ENCODE assay signal across 2 cellular contexts in the genomic region with DNA sequence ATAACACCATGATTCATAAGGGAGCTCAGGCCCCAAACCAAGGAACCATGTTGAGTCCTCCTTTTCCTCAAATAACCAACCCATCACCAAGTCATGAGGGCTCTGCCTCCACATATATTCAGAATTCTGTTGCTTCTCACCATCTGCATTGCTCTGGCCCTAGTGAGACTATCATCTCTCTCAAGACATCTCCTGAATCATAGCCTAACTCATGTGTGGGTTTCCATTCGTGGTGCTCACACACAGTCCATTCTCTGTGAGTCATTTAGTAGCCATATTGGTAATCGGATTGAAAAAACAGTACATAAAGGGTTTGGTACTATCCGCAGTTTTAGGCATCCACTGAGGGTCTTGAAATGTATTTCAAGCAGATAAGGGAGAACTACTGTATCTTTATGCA.
TF ChIP-seq lines count a peak whose summit lies in the region.

No MANE protein-coding gene starts in this region.

TF ChIP-seq in IMR-90, 13 proteins besides CTCF, POLR2A, EP300 and RAD21:
- TF ChIP-seq CEBPB (IDR thresholded peaks at IDR 0.05; ENCODE audit: low read depth, low read length) = no peak
- no peak for TF ChIP-seq ELK1 (IDR thresholded peaks at IDR 0.05; ENCODE audit: borderline replicate concordance, low read depth, low read length)
- 0 out of 2 replicates have a peak, but pooled peaks have one; percentile 24 for TF ChIP-seq FOS (IDR thresholded peaks at IDR 0.05; ENCODE audit: low read depth, low read length)
- no peak for TF ChIP-seq MAZ (IDR thresholded peaks at IDR 0.05; ENCODE audit: borderline replicate concordance, low read depth, low read length)
- no peak for TF ChIP-seq RFX5 (IDR thresholded peaks at IDR 0.05; ENCODE audit: low read depth, low read length)

TF ChIP-seq in K562, 482 proteins besides CTCF, POLR2A, EP300 and RAD21:
- TF ChIP-seq EHMT2 (IDR thresholded peaks at IDR 0.05) (peak; percentile 26; the same call in 1 of the 2 replicates), FOSL1 (tag; conservative IDR thresholded peaks at IDR 0.05) (peak; percentile 59; the same call in 1 of the 2 replicates), ZNF592 (IDR thresholded peaks at IDR 0.05) (peak; percentile 24; the same call in 1 of the 2 replicates), DPF2 (IDR thresholded peaks at IDR 0.05) (peak; percentile 36; the same call in 1 of the 2 replicates), SIN3A (IDR thresholded peaks at IDR 0.05; ENCODE audit: borderline replicate concordance in 2 of 2, control insufficient read depth in 1 of 2, low read depth in 2 of 2, low read length in 2 of 2) (no peak), ZNF778 (CRISPR knock-in tag; IDR thresholded peaks at IDR 0.05) (no peak), CBFA2T3 (IDR thresholded peaks at IDR 0.05) (0 out of 2 replicates have a peak, but pooled peaks have one; percentile 5), ARID1B (IDR thresholded peaks at IDR 0.05) (0 out of 2 replicates have a peak, but pooled peaks have one; percentile 20), ATF3 (IDR thresholded peaks at IDR 0.05) (0 out of 2 replicates have a peak, but pooled peaks have one; percentile 14), ATF3 (CRISPR knock-in tag; conservative IDR thresholded peaks at IDR 0.05) (no peak), SOX6 (IDR thresholded peaks at IDR 0.05) (no peak)
- TF ChIP-seq, protein P1, sequence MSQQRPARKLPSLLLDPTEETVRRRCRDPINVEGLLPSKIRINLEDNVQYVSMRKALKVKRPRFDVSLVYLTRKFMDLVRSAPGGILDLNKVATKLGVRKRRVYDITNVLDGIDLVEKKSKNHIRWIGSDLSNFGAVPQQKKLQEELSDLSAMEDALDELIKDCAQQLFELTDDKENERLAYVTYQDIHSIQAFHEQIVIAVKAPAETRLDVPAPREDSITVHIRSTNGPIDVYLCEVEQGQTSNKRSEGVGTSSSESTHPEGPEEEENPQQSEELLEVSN (IDR thresholded peaks at IDR 0.05; ENCODE audit: borderline replicate concordance in 1 of 2, extremely low read depth in 1 of 2, insufficient read depth in 1 of 2, insufficient read length in 1 of 2, low read depth in 1 of 2, low read length in 1 of 2, poor library complexity in 1 of 2, severe bottlenecking in 1 of 2) = no peak
TF ChIP-seq in K562: peak in this region for 7.
